23 cellular contexts compared by ENCODE assay signal in genomic region chr9:122322553-122322952, GRCh38. TPM values are rescaled to one million over a fixed set of nuclear protein-coding genes. Genes with fewer than 3 reads are reported as not detected.
DNase-seq lines count a peak whose midpoint lies in the region; ATAC-seq and TF ChIP-seq lines count a peak whose summit lies in the region.
"Had no signal": no experiment of that assay in that cellular context is flagged by ENCODE, and none has a peak within 500 bp of the region (broad histone marks: within the 10 kb centered on the region; RNA-seq: fewer than 3 reads in every experiment).

No MANE protein-coding gene starts in this region.

- H3K27me3 ChIP-seq in heart left ventricle, result no peaks in the 10 kb centered on the region
- H3K27me3 ChIP-seq in esophagus muscularis mucosa, result no peaks in the 10 kb centered on the region
- H3K27me3 ChIP-seq: BLaER1 treated with 17β-estradiol and CSF1 and Interleukin-3, amounts not matched to agents 10 nM and 100 nM; MG63 had no signal

- TF ChIP-seq POLR2A in heart left ventricle (IDR thresholded peaks at IDR 0.05), result no peak
- no peak for TF ChIP-seq POLR2A in esophagus muscularis mucosa (IDR thresholded peaks at IDR 0.05; ENCODE audit: low read depth)

- ATAC-seq in heart left ventricle, result peak in 3 of 4 donors; percentile 31 to 39 (median 32)
- ATAC-seq in Right ventricle myocardium inferior, result no peak
- no peak for ATAC-seq in HG03135 (IDR thresholded peaks at IDR 0.05; ENCODE audit: unreplicated experiment)
- no peak for ATAC-seq in HG02885 (IDR thresholded peaks at IDR 0.05; ENCODE audit: poor library complexity, unreplicated experiment)
- ATAC-seq: A549 had no signal

- H3K9me3 ChIP-seq in heart left ventricle (no peaks in the 10 kb centered on the region), esophagus muscularis mucosa (no peaks in the 10 kb centered on the region)
- H3K9me3 ChIP-seq: A549; BLaER1 treated with 17β-estradiol and CSF1 and Interleukin-3, amounts not matched to agents 10 nM and 100 nM; MG63 had no signal

- H3K36me3 ChIP-seq in heart left ventricle (peaks cover 0 to 59% (median 27%) of the 10 kb centered on the region in 9 donors), esophagus muscularis mucosa (peaks cover 15 to 32% (median 21%) of the 10 kb centered on the region in 4 donors)

- H3K27ac ChIP-seq in heart left ventricle (no peak overlapping the region), esophagus muscularis mucosa (replicated peaks in 1 of 4) (peak overlapping the region in 3 of 4 donors; percentile 2 to 37 (median 24))
- H3K27ac ChIP-seq: A549; BLaER1 treated with 17β-estradiol and CSF1 and Interleukin-3, amounts not matched to agents 10 nM and 100 nM; RWPE1; SK-N-MC had no signal

- no peak overlapping the region for H3K4me3 ChIP-seq in heart left ventricle
- H3K4me3 ChIP-seq in esophagus muscularis mucosa, result no peak overlapping the region
- H3K4me3 ChIP-seq: A549; BLaER1 treated with 17β-estradiol and CSF1 and Interleukin-3, amounts not matched to agents 10 nM and 100 nM; MG63; SK-N-MC had no signal

- 39 to 66% (median 49%) methylated on average over 2 of the region's 2 CpGs for WGBS in heart left ventricle, 4 donors
- WGBS in esophagus muscularis mucosa, result 52% methylated on average over 2 of the region's 2 CpGs

- no peak for TF ChIP-seq EP300 in esophagus muscularis mucosa (IDR thresholded peaks at IDR 0.05)

- intact Hi-C loops in heart left ventricle (cut with DNase I), result no loop called here
- intact Hi-C loops in Right ventricle myocardium inferior (cut with DNase I), result no loop called here
- intact Hi-C loops in esophagus muscularis mucosa (cut with DNase I), result no loop called here

- DNase-seq in heart left ventricle (no peak), Right ventricle myocardium inferior (ENCODE audit: missing footprints) (no peak), esophagus muscularis mucosa (ENCODE audit: extremely low spot score) (no peak), myocyte (ENCODE audit: low read depth) (peak; percentile 31), NCI-H1930 (lab: John Stamatoyannopoulos, UW) (no peak)
- DNase-seq: AML-193; CD4-positive, alpha-beta T cell; H7; IMR-90; KG1; MG63; NCI-H1105 treated with DMSO at 0.1 percent for 48 hours; NCI-H146; NCI-H2029; NCI-H526; NCI-H82; SIG-M5 had no signal

- TF ChIP-seq CTCF in heart left ventricle (IDR thresholded peaks at IDR 0.05) (no peak), esophagus muscularis mucosa (IDR thresholded peaks at IDR 0.05) (no peak)

- H3K4me1 ChIP-seq in heart left ventricle, result peaks cover 0 to 25% (median 0%) of the 10 kb centered on the region in 12 donors
- H3K4me1 ChIP-seq in esophagus muscularis mucosa, result peaks cover 17 to 75% (median 70%) of the 10 kb centered on the region in 4 donors
- H3K4me1 ChIP-seq: A549 had no signal

RNA-seq across cellular contexts. Expression of gene PTGS1, which starts 48.3 kb away (rescaled TPM):
- total RNA-seq in heart left ventricle (10 to 100 TPM in 2 of 9 donors, 1 to 10 TPM in 7; 2.0 to 24.7 (median 6.3) TPM), Right ventricle myocardium inferior (4.0 TPM), esophagus muscularis mucosa (100 to 1,000 TPM in 1 of 4 donors, 10 to 100 TPM in 3; 72.2 to 119 (median 84.1) TPM), myocyte (9.6 and 14.0 TPM in 2 replicates)
- polyA plus RNA-seq in heart left ventricle, result 1 to 10 TPM in 1 of 2 donors, under 1 TPM in 1; 0.91 to 6.9 TPM
- polyA plus RNA-seq in myocyte (2012), result 3.3 TPM

RNA-seq across cellular contexts. Expression of gene MRRF, which starts 57.9 kb away (rescaled TPM):
- 10 to 100 TPM; 29.2 to 44.5 (median 36.0) TPM for total RNA-seq in heart left ventricle
- 10 to 100 TPM; 27.0 to 48.1 TPM for polyA plus RNA-seq in heart left ventricle
- total RNA-seq in Right ventricle myocardium inferior, result 39.1 TPM
- 10 to 100 TPM; 20.5 to 29.2 (median 28.5) TPM for total RNA-seq in esophagus muscularis mucosa
- 36.6 and 38.1 TPM in 2 replicates for total RNA-seq in myocyte
- polyA plus RNA-seq in myocyte (2012), result 22.1 TPM

RNA-seq across cellular contexts. Expression of gene RBM18, which starts 57.9 kb away (rescaled TPM):
- total RNA-seq in heart left ventricle (10 to 100 TPM; 24.7 to 49.0 (median 38.4) TPM), Right ventricle myocardium inferior (38.5 TPM), esophagus muscularis mucosa (10 to 100 TPM; 10.1 to 14.6 (median 13.3) TPM), myocyte (25.2 and 26.5 TPM in 2 replicates)
- polyA plus RNA-seq in heart left ventricle, result 10 to 100 TPM in 1 of 2 donors, 1 to 10 TPM in 1; 7.9 to 18.8 TPM
- 27.8 TPM for polyA plus RNA-seq in myocyte (2012)

Comparison
In these comparisons a context has a peak if more than half of its experiments do, and no peak if none do; other contexts are left out.
1. ATAC-seq: peak in heart left ventricle (3 of 4); none in Right ventricle myocardium inferior (single experiment), HG03135 (single experiment) and HG02885 (single experiment).
2. H3K27ac ChIP-seq: peak in esophagus muscularis mucosa (3 of 4); none in heart left ventricle (0 of 12).